ENCODE assay signal across 8 cellular contexts in genomic region chr19:14432817-14433453, GRCh38. TPM values are rescaled to one million over a fixed set of nuclear protein-coding genes. Genes with fewer than 3 reads are reported as not detected.
DNase-seq lines count a peak whose midpoint lies in the region; ATAC-seq and TF ChIP-seq lines count a peak whose summit lies in the region.

Gene PKN1, plus strand, starts transcription at chr19:14433306. Its CDS starts 216 bp downstream, at chr19:14433522.

- CTCF ChIA-PET in OCI-LY7 (lab: Charles Lee; ENCODE audit: unreplicated experiment) = interaction anchor here (1.2 kb wide), 1 partner anchor 39 kb away, joined by 4 read pairs; no protein-coding TSS in a partner anchor

- no peaks in the 10 kb centered on the region for H3K9me2 ChIP-seq in OCI-LY7 (ENCODE audit: insufficient read depth, low read length)

- H3K9me3 ChIP-seq in OCI-LY7 (ENCODE audit: low read length) (no peaks in the 10 kb centered on the region), neuron (ENCODE audit: low read length) (no peaks in the 10 kb centered on the region)

- intact Hi-C loops in OCI-LY7 (cut with micrococcal nuclease; ENCODE audit: unreplicated experiment) = loop anchor here (1.0 to 2.0 kb wide), 2 partner anchors 14 to 40 kb away; partner anchors contain the start of gene DDX39A

- peaks cover 11% of the 10 kb centered on the region; the same call in 1 of the 2 replicates for H3K36me3 ChIP-seq in OCI-LY7 (ENCODE audit: insufficient read depth, low read length)
- peaks cover 3% of the 10 kb centered on the region for H3K36me3 ChIP-seq in neuron (ENCODE audit: insufficient read depth, low read length)

- peaks cover 22% of the 10 kb centered on the region; the same call in 1 of the 2 replicates for H3K79me2 ChIP-seq in OCI-LY7 (ENCODE audit: insufficient read depth, low read depth, low read length)

- H2AFZ ChIP-seq in OCI-LY7 (ENCODE audit: low read length) (peak within 1 kb of the TSS; percentile 84), neuron (ENCODE audit: low read depth, low read length) (peak within 1 kb of the TSS; percentile 92)

- peak within 1 kb of the TSS; percentile 60 for H3K27ac ChIP-seq in OCI-LY7 (ENCODE audit: low read depth, low read length, poor library complexity, severe bottlenecking)

- ATAC-seq in HG02610 (IDR thresholded peaks at IDR 0.05; ENCODE audit: unreplicated experiment) (peak; percentile 40), GM19351 (IDR thresholded peaks at IDR 0.05; ENCODE audit: unreplicated experiment) (no peak), HG03025 (IDR thresholded peaks at IDR 0.05; ENCODE audit: low FRiP score, unreplicated experiment) (no peak)

- TF ChIP-seq CTCF in OCI-LY7 (conservative IDR thresholded peaks at IDR 0.05; ENCODE audit: low read length) = no peak

- H3K27me3 ChIP-seq in neuron (ENCODE audit: insufficient read depth, low read length) = no peaks in the 10 kb centered on the region

- H4K20me1 ChIP-seq in OCI-LY7 (ENCODE audit: insufficient read depth, low read length) = no peaks in the 10 kb centered on the region

- H3K4me1 ChIP-seq in OCI-LY7 (ENCODE audit: insufficient read depth, low read length, poor library complexity, severe bottlenecking) (peaks cover 45% of the 10 kb centered on the region), neuron (ENCODE audit: insufficient read depth, low read length) (peaks cover 12% of the 10 kb centered on the region)

- DNase-seq in DMS79 treated with DMSO at 0.1 percent for 48 hours (lab: John Stamatoyannopoulos, UW) (peak; percentile 55), OCI-LY7 (ENCODE audit: low spot score) (peak; percentile 85), activated gamma-delta T cell (lab: John Stamatoyannopoulos, UW) (peak; percentile 39), germinal center (ENCODE audit: low spot score) (peak; percentile 79)

- peak within 1 kb of the TSS; percentile 90 for H3K4me3 ChIP-seq in OCI-LY7 (ENCODE audit: low read depth, low read length, poor library complexity, severe bottlenecking)
- peak within 1 kb of the TSS; percentile 61 for H3K4me3 ChIP-seq in neuron (ENCODE audit: low read length)

- POLR2A ChIA-PET in OCI-LY7 (lab: Charles Lee) = interaction anchor here (0.7 to 0.8 kb wide), 2 partner anchors 12 to 341 kb away, joined by 4 to 6 read pairs; no protein-coding TSS in a partner anchor

- H3K4me2 ChIP-seq in OCI-LY7 (ENCODE audit: low read length) = peak within 1 kb of the TSS; percentile 97

- BruUV-seq in OCI-LY7 (replicated peaks; lab: Mats Ljungman, UMichigan) = TSS peak; percentile 85

RNA-seq across cellular contexts. Expression of gene PKN1, which starts in this region (rescaled TPM):
- total RNA-seq in OCI-LY7 (2014; rRNA removed; shearing (Covaris generic)) = 117 and 125 TPM in 2 replicates
- 233 and 246 TPM in 2 replicates for total RNA-seq in OCI-LY7 (2022)
